ENCODE assay signal across 11 cellular contexts in the genomic region with DNA sequence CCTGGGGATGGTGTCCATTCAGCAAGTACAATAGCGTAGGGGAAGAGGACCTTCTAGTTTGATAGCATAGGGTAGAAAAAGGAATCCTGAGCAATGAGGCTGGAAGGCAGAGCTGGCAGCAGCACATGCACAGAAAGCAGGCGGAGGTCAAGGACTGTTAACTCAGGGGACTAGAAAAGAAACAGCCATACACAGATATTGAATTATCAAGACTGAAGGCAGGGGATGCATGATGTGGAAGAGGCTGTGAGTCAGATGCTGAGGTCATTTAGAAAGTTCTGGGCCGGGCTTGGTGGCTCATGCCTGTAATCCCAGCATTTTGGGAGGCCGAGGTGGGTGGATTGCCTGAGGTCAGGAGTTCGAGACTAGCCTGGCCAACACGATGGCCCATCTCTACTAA.
DNase-seq lines count a peak whose midpoint lies in the region; ATAC-seq and TF ChIP-seq lines count a peak whose summit lies in the region.
"Had no signal": no experiment of that assay in that cellular context is flagged by ENCODE, and none has a peak within 500 bp of the region (broad histone marks: within the 10 kb centered on the region; RNA-seq: fewer than 3 reads in every experiment).

No MANE protein-coding gene starts in this region.

- TF ChIP-seq EP300 in suprapubic skin (IDR thresholded peaks at IDR 0.05), result no peak
- TF ChIP-seq EP300 in tibial nerve (IDR thresholded peaks at IDR 0.05), result no peak

- peak overlapping the region; percentile 72 for H3K27ac ChIP-seq in hepatocyte
- H3K27ac ChIP-seq in suprapubic skin, result peak overlapping the region; percentile 38
- H3K27ac ChIP-seq in tibial nerve, result peak overlapping the region in 2 of 4 donors; percentile 90 to 93

- TF ChIP-seq CTCF in astrocyte of the spinal cord (IDR thresholded peaks at IDR 0.05; ENCODE audit: low read depth, low read length) (no peak), hepatocyte (IDR thresholded peaks at IDR 0.05; ENCODE audit: poor library complexity) (no peak), suprapubic skin (IDR thresholded peaks at IDR 0.05) (no peak), tibial nerve (IDR thresholded peaks at IDR 0.05) (no peak)

- H3K4me1 ChIP-seq in hepatocyte (ENCODE audit: insufficient read depth) (peaks cover 32% of the 10 kb centered on the region), suprapubic skin (peaks cover 40% of the 10 kb centered on the region), tibial nerve (peaks cover 0 to 51% (median 19%) of the 10 kb centered on the region in 4 donors)

- H3K4me3 ChIP-seq in astrocyte of the spinal cord (ENCODE audit: low read depth, low read length) (no peak overlapping the region), hepatocyte (no peak overlapping the region), suprapubic skin (no peak overlapping the region), tibial nerve (no peak overlapping the region)

- H4K20me1 ChIP-seq in hepatocyte (ENCODE audit: insufficient read depth, poor library complexity, severe bottlenecking), result no peaks in the 10 kb centered on the region

- WGBS in hepatocyte (ENCODE audit: low lambda C conversion rate, missing lambda C conversion rate), result 79% methylated on average over 6 of the region's 6 CpGs
- WGBS in suprapubic skin, result 80% methylated on average over 6 of the region's 6 CpGs
- WGBS in tibial nerve, 2 donors, result 72 to 73% methylated on average over 6 of the region's 6 CpGs

- TF ChIP-seq POLR2A in suprapubic skin (IDR thresholded peaks at IDR 0.05), result no peak
- TF ChIP-seq POLR2A in tibial nerve (IDR thresholded peaks at IDR 0.05), result no peak

- in situ Hi-C loops in astrocyte of the spinal cord (cut with HindIII; ENCODE audit: low sequenced_read_pairs), result no loop called here

- DNase-seq in M059J (ENCODE audit: low read depth), result peak; percentile 86
- DNase-seq in astrocyte of the spinal cord (ENCODE audit: low read depth, low spot score), result peak; percentile 64
- no peak for DNase-seq in hepatocyte (ENCODE audit: low spot score)
- no peak for DNase-seq in suprapubic skin (ENCODE audit: low spot score in 2 of 2)
- DNase-seq in tibial nerve (ENCODE audit: low spot score in 2 of 2), result no peak
- DNase-seq in activated CD4-positive, alpha-beta T cell treated with anti-CD3 and anti-CD28 coated beads, Interleukin-2, amount 50 U/mL, for 4 hours, result no peak
- DNase-seq: activated CD4-positive, alpha-beta T cell treated with anti-CD3 and anti-CD28 coated beads for 48 hours; activated naive CD4-positive, alpha-beta T cell treated with anti-CD3 and anti-CD28 coated beads for 36 hours; KG1; left colon had no signal

- H3K79me2 ChIP-seq in hepatocyte, result no peaks in the 10 kb centered on the region

- H3K9me3 ChIP-seq in hepatocyte (ENCODE audit: low read depth) (no peaks in the 10 kb centered on the region), suprapubic skin (no peaks in the 10 kb centered on the region), tibial nerve (no peaks in the 10 kb centered on the region)

- no peak for ATAC-seq in GM18868 (IDR thresholded peaks at IDR 0.05; ENCODE audit: unreplicated experiment)
- ATAC-seq: left colon had no signal

- H3K27me3 ChIP-seq in hepatocyte, result no peaks in the 10 kb centered on the region
- no peaks in the 10 kb centered on the region for H3K27me3 ChIP-seq in suprapubic skin
- H3K27me3 ChIP-seq in tibial nerve, result no peaks in the 10 kb centered on the region

- no peaks in the 10 kb centered on the region for H3K9me2 ChIP-seq in hepatocyte (replicated peaks; ENCODE audit: insufficient read depth)

- H3K36me3 ChIP-seq in hepatocyte (replicated peaks; ENCODE audit: insufficient read depth, low read depth) (no peaks in the 10 kb centered on the region), suprapubic skin (no peaks in the 10 kb centered on the region), tibial nerve (no peaks in the 10 kb centered on the region)

- no peak overlapping the region for H3K4me2 ChIP-seq in hepatocyte

- H2AFZ ChIP-seq in hepatocyte, result no peak overlapping the region

Comparison
In these comparisons a context has a peak if more than half of its experiments do, and no peak if none do; other contexts are left out.
1. DNase-seq: peak in M059J (single experiment) and astrocyte of the spinal cord (single experiment); none in hepatocyte (single experiment), suprapubic skin (0 of 2), tibial nerve (0 of 2) and activated CD4-positive, alpha-beta T cell treated with anti-CD3 and anti-CD28 coated beads, Interleukin-2, amount 50 U/mL, for 4 hours (0 of 2).